In genomic region chr17:48625502-48626201, GRCh38 we compare ENCODE assay signal across 6 cellular contexts. TPM values are rescaled to one million over a fixed set of nuclear protein-coding genes. Genes with fewer than 3 reads are reported as not detected.
DNase-seq lines count a peak whose midpoint lies in the region; ATAC-seq and TF ChIP-seq lines count a peak whose summit lies in the region.

No MANE protein-coding gene starts in this region.

- H3K4me1 ChIP-seq in HCT116 (ENCODE audit: control insufficient read depth in 1 of 2, insufficient read depth in 2 of 2, low read length in 2 of 2) = peaks cover 15 to 31% of the 10 kb centered on the region in 2 experiments
- peaks cover 25% of the 10 kb centered on the region for H3K4me1 ChIP-seq in vagina

- CTCF ChIA-PET in HCT116 (lab: Charles Lee) = interaction anchor here (0.9 to 1.8 kb wide), 10 partner anchors 8 to 600 kb away, joined by 3 to 12 read pairs (median 4); partner anchors contain the start of gene HOXB8

- RAD21 ChIA-PET in HCT116 (lab: Charles Lee; ENCODE audit: low non-redundant PET in 1 of 2, low total read pairs in 2 of 2, uncharacterized antibody in 2 of 2, unreplicated experiment in 2 of 2) = interaction anchor here (0.7 to 1.5 kb wide), 2 partner anchors 253 to 403 kb away, joined by 3 to 5 read pairs; no protein-coding TSS in a partner anchor

- no peaks in the 10 kb centered on the region; a peak in 2 of 4 replicates for H3K36me3 ChIP-seq in HCT116 (ENCODE audit: control insufficient read depth in 1 of 2, insufficient read depth in 2 of 2, low read length in 2 of 2)
- H3K36me3 ChIP-seq in vagina = no peaks in the 10 kb centered on the region

- no peaks in the 10 kb centered on the region for H3K27me3 ChIP-seq in HCT116 (ENCODE audit: insufficient read depth, low read length)
- H3K27me3 ChIP-seq in vagina = peaks cover 13% of the 10 kb centered on the region

- TF ChIP-seq CTCF in HCT116 (IDR thresholded peaks at IDR 0.05 in 2 of 3, conservative IDR thresholded peaks at IDR 0.05 in 1 of 3; ENCODE audit: borderline replicate concordance in 1 of 3, insufficient read depth in 1 of 3, low read depth in 2 of 3, low read length in 2 of 3) = no peak
- TF ChIP-seq CTCF in WI38 (IDR thresholded peaks at IDR 0.05; ENCODE audit: low read depth, low read length) = no peak
- TF ChIP-seq CTCF in vagina (IDR thresholded peaks at IDR 0.05) = no peak

- H3K79me2 ChIP-seq in HCT116 (ENCODE audit: insufficient read depth, low read length) = peaks cover 42% of the 10 kb centered on the region

- no peaks in the 10 kb centered on the region for H3K9me2 ChIP-seq in HCT116 (ENCODE audit: insufficient read depth)

- intact Hi-C loops in HCT116 (cut with micrococcal nuclease) = no loop called here
- intact Hi-C loops in vagina (cut with DNase I) = no loop called here

- DNase-seq in HCT116 (ENCODE audit: low read depth, low spot score) = no peak
- DNase-seq in vagina (ENCODE audit: extremely low spot score in 2 of 2) = no peak

- TF ChIP-seq POLR2A in HCT116 (IDR thresholded peaks at IDR 0.05; ENCODE audit: borderline replicate concordance, extremely low read depth, insufficient read depth, insufficient read length) = peak; percentile 51
- no peak for TF ChIP-seq POLR2A in vagina (IDR thresholded peaks at IDR 0.05)

- H3K9me3 ChIP-seq in HCT116 (ENCODE audit: control insufficient read depth in 1 of 2, insufficient read depth in 1 of 2, low read depth in 1 of 2, low read length in 2 of 2) (no peaks in the 10 kb centered on the region), iPS-18c (ENCODE audit: control insufficient read depth, insufficient read depth, low read length) (peaks cover 5% of the 10 kb centered on the region), vagina (no peaks in the 10 kb centered on the region)

- no peak overlapping the region for H2AFZ ChIP-seq in HCT116 (ENCODE audit: low read depth, low read length, poor library complexity, severe bottlenecking)

- peak overlapping the region; percentile 95 for H3K27ac ChIP-seq in HCT116 (ENCODE audit: low read depth, low read length)
- no peak overlapping the region for H3K27ac ChIP-seq in vagina

- H3K4me3 ChIP-seq in HCT116 (replicated peaks in 1 of 2; ENCODE audit: low read depth in 1 of 2, low read length in 2 of 2) = peak overlapping the region; percentile 81 to 86
- H3K4me3 ChIP-seq in WI38 (ENCODE audit: low read depth, low read length) = peak overlapping the region; percentile 43
- peak overlapping the region; percentile 40 for H3K4me3 ChIP-seq in iPS-18c (ENCODE audit: insufficient read depth, low read depth, low read length)
- H3K4me3 ChIP-seq in vagina = peak overlapping the region; percentile 35 to 42

- ATAC-seq in HCT116 (peak; percentile 76), HG03460 (IDR thresholded peaks at IDR 0.05; ENCODE audit: unreplicated experiment) (no peak), HG02571 (IDR thresholded peaks at IDR 0.05; ENCODE audit: unreplicated experiment) (no peak)

- TF ChIP-seq RAD21 in HCT116 (IDR thresholded peaks at IDR 0.05; ENCODE audit: low read depth) = no peak

- peak overlapping the region; percentile 95 for H3K9ac ChIP-seq in HCT116 (ENCODE audit: low read length)

- peak overlapping the region; percentile 98 for H3K4me2 ChIP-seq in HCT116 (ENCODE audit: low read length)

- H4K20me1 ChIP-seq in HCT116 (ENCODE audit: insufficient read depth) = no peaks in the 10 kb centered on the region

- POLR2A ChIA-PET in HCT116 (lab: Charles Lee) = interaction anchor here (0.7 to 2.2 kb wide), 16 partner anchors 8 to 577 kb away, joined by 3 to 11 read pairs (median 4); partner anchors contain the start of gene NFE2L1

- no TSS peak for BruUV-seq in HCT116 (replicated peaks; lab: Mats Ljungman, UMichigan)

TF ChIP-seq in HCT116, 20 proteins besides CTCF, POLR2A, EP300 and RAD21:
- peak; percentile 75 for TF ChIP-seq ZFX (IDR thresholded peaks at IDR 0.05)
- peak; percentile 31; the same call in 1 of the 2 replicates for TF ChIP-seq MAX (IDR thresholded peaks at IDR 0.05)
- no peak for TF ChIP-seq SP1 (IDR thresholded peaks at IDR 0.05; ENCODE audit: low read depth)
- peak; percentile 63 for TF ChIP-seq TCF7L2 (IDR thresholded peaks at IDR 0.05; ENCODE audit: borderline replicate concordance, extremely low read depth, insufficient read depth, insufficient read length)
- no peak for TF ChIP-seq CEBPB (IDR thresholded peaks at IDR 0.05; ENCODE audit: low read depth)
- TF ChIP-seq ZNF274 (IDR thresholded peaks at IDR 0.05; ENCODE audit: low read depth, low read length) = no peak
- no peak for TF ChIP-seq EZH2 (IDR thresholded peaks at IDR 0.05)
- no peak for TF ChIP-seq EZH2phosphoT487 (IDR thresholded peaks at IDR 0.05; ENCODE audit: borderline replicate concordance)
- no peak for TF ChIP-seq ATF3 (IDR thresholded peaks at IDR 0.05)
- 0 out of 2 replicates have a peak, but pooled peaks have one; percentile 33 for TF ChIP-seq SIN3A (IDR thresholded peaks at IDR 0.05; ENCODE audit: low read depth)
- TF ChIP-seq ZBTB33 (IDR thresholded peaks at IDR 0.05; ENCODE audit: extremely low read depth, insufficient replicate concordance, low read length) = no peak
- TF ChIP-seq YY1 (IDR thresholded peaks at IDR 0.05; ENCODE audit: extremely low read depth, insufficient replicate concordance, low read depth, low read length) = peak; percentile 3
TF ChIP-seq in HCT116: peak in this region for 5.

RNA-seq across cellular contexts. Expression of gene HOXB9, which starts 0.5 kb away (rescaled TPM):
- total RNA-seq in HCT116 (2021; ENCODE audit: unreplicated experiment) (40.1 TPM), vagina (not detected)
- 30.3 and 41.0 TPM in 2 replicates for polyA plus RNA-seq in HCT116 (2012)

RNA-seq across cellular contexts. Expression of gene HOXB8, which starts 10.6 kb away (rescaled TPM):
- 44.7 TPM for total RNA-seq in HCT116 (2021; ENCODE audit: unreplicated experiment)
- 15.4 and 23.9 TPM in 2 replicates for polyA plus RNA-seq in HCT116 (2012)
- not detected for total RNA-seq in vagina

RNA-seq across cellular contexts. Expression of gene HOXB7, which starts 14.8 kb away (rescaled TPM):
- total RNA-seq in HCT116 (2021; ENCODE audit: unreplicated experiment) = 33.6 TPM
- 16.8 and 23.4 TPM in 2 replicates for polyA plus RNA-seq in HCT116 (2012)
- total RNA-seq in vagina = 3.2 TPM

RNA-seq across cellular contexts. Expression of gene HOXB6, which starts 20.9 kb away (rescaled TPM):
- total RNA-seq in HCT116 (2021; ENCODE audit: unreplicated experiment) (64.8 TPM), vagina (1.2 TPM)
- 17.5 and 28.9 TPM in 2 replicates for polyA plus RNA-seq in HCT116 (2012)

RNA-seq across cellular contexts. Expression of gene HOXB5, which starts 32.1 kb away (rescaled TPM):
- total RNA-seq in HCT116 (2021; ENCODE audit: unreplicated experiment) (19.8 TPM), vagina (0.74 TPM)
- 6.5 and 12.0 TPM in 2 replicates for polyA plus RNA-seq in HCT116 (2012)

Comparison
In these comparisons a context has a peak if more than half of its experiments do, and no peak if none do; other contexts are left out.
1. RNA of gene HOXB9, which starts 0.5 kb away (total RNA-seq): 40.1 TPM in HCT116 (single experiment); not detected in vagina (single experiment); every median in the first group is over 10 times any median in the second.
2. RNA of gene HOXB8, which starts 10.6 kb away (total RNA-seq): 44.7 TPM in HCT116 (single experiment); not detected in vagina (single experiment); every median in the first group is over 10 times any median in the second.
3. Peak in every context shown above with its lines, with median percentiles within 50 percentile points of each other: H3K4me3 ChIP-seq.